ENCODE assay signal across 8 cellular contexts in the genomic region with DNA sequence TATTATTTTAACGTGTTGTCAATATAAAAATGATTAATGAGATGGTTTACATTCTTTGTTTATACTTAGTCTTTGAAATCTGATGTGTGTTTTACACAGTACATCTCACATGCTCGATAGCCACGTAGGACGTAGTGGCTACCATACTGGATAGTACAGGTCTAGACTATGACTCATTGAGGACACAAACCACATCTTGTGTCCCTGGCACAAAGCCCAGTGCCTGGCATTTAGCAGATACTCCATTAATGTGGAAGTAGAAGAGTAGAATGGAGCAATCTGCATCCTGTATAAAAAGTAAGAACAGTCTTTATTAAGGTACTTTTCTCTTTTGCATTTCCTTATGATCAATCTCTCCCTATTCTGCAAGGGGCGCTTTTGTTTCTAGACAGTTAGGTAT. TPM values are rescaled to one million over a fixed set of nuclear protein-coding genes. Genes with fewer than 3 reads are reported as not detected.
DNase-seq lines count a peak whose midpoint lies in the region; ATAC-seq and TF ChIP-seq lines count a peak whose summit lies in the region.

No MANE protein-coding gene starts in this region.

- ATAC-seq in GM21619 (IDR thresholded peaks at IDR 0.05; ENCODE audit: unreplicated experiment) (no peak), GM18907 (IDR thresholded peaks at IDR 0.05; ENCODE audit: unreplicated experiment) (no peak)

- no peaks in the 10 kb centered on the region for H3K36me3 ChIP-seq in breast epithelium

- no peaks in the 10 kb centered on the region for H3K27me3 ChIP-seq in breast epithelium

- no peak for TF ChIP-seq POLR2A in breast epithelium (IDR thresholded peaks at IDR 0.05)

- in situ Hi-C loops in G401 (cut with HindIII; ENCODE audit: low sequenced_read_pairs), result no loop called here

- intact Hi-C loops in breast epithelium (cut with DNase I; ENCODE audit: low total_unique reads), result no loop called here

- H3K4me1 ChIP-seq in breast epithelium, result peaks cover 0 to 5% of the 10 kb centered on the region in 2 donors

- no peak overlapping the region for H3K4me3 ChIP-seq in breast epithelium

- H3K9me3 ChIP-seq in breast epithelium, result no peaks in the 10 kb centered on the region

- H3K27ac ChIP-seq in breast epithelium, result no peak overlapping the region

- TF ChIP-seq CTCF in breast epithelium (IDR thresholded peaks at IDR 0.05), result no peak

- DNase-seq in G401 (ENCODE audit: low spot score) (peak; percentile 63), NCI-H446 treated with DMSO at 0.1 percent for 48 hours (lab: John Stamatoyannopoulos, UW) (peak; percentile 49), breast epithelium (ENCODE audit: low spot score in 2 of 2) (peak; percentile 85 to 87), myocyte (ENCODE audit: low read depth) (peak; percentile 96), NCI-H1048 (lab: John Stamatoyannopoulos, UW) (no peak)
- DNase-seq in stimulated activated CD4-positive, alpha-beta T cell treated with anti-CD3 and anti-CD28 coated beads, Interleukin-2, amount 100 ng/mL, for 24 hours, result no peak

RNA-seq across cellular contexts. Expression of a gene that starts 49.0 kb away (rescaled TPM):
- total RNA-seq in G401 (2014; rRNA removed; shearing (Covaris generic)), result under 0.01 and 3.1 TPM in 2 replicates
- total RNA-seq in breast epithelium (10 to 100 TPM; 41.0 to 52.8 (median 46.4) TPM), myocyte (17.8 and 29.8 TPM in 2 replicates)
- polyA plus RNA-seq in myocyte (2012), result 49.2 TPM

Comparison
In these comparisons a context has a peak if more than half of its experiments do, and no peak if none do; other contexts are left out.
1. DNase-seq: peak in G401 (single experiment), NCI-H446 treated with DMSO at 0.1 percent for 48 hours (single experiment), breast epithelium (2 of 2) and myocyte (single experiment); none in NCI-H1048 (single experiment) and stimulated activated CD4-positive, alpha-beta T cell treated with anti-CD3 and anti-CD28 coated beads, Interleukin-2, amount 100 ng/mL, for 24 hours (0 of 2).